In the genomic region with DNA sequence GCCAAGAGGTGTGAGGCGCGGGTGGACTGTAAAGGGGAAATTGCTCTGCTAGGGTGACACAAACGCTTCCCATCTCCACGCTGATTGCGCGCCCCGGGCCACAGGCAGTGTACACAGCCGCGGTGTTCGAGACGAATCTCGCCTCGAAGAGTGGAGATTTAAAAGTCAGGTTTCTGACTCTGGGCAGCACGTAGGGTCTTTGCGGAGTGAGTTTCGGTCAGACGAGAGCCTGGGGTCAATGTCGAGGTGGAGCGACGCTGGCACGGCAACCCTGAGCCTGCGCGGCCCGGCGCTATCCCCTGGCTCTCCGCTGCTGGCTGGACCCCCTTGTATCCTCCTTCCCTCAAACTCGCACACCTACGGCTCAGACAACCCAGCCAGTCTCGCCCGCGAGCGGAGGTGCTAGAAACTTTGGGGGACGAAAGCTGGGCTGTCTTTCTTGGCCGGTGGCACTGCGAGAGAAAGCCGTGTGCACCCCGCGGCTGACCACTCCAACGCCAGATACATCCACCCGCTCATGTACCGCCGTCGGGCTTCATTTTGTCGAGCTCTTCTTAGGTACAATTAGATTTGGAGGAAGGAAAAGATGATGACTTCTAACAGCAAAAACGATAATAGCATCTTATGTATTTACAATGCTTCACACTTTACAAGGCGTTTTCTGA, we compare ENCODE assay signal across 1 cellular context.
TF ChIP-seq lines count a peak whose summit lies in the region.

No MANE protein-coding gene starts in this region.

TF ChIP-seq in WTC11, 78 proteins besides CTCF, POLR2A, EP300 and RAD21 (continued from another document):
- TF ChIP-seq ATF6 (CRISPR knock-in tag; IDR thresholded peaks at IDR 0.05) = no peak
- TF ChIP-seq ETV6 (CRISPR knock-in tag; IDR thresholded peaks at IDR 0.05) = no peak
